8 cellular contexts compared by ENCODE assay signal in the genomic region with DNA sequence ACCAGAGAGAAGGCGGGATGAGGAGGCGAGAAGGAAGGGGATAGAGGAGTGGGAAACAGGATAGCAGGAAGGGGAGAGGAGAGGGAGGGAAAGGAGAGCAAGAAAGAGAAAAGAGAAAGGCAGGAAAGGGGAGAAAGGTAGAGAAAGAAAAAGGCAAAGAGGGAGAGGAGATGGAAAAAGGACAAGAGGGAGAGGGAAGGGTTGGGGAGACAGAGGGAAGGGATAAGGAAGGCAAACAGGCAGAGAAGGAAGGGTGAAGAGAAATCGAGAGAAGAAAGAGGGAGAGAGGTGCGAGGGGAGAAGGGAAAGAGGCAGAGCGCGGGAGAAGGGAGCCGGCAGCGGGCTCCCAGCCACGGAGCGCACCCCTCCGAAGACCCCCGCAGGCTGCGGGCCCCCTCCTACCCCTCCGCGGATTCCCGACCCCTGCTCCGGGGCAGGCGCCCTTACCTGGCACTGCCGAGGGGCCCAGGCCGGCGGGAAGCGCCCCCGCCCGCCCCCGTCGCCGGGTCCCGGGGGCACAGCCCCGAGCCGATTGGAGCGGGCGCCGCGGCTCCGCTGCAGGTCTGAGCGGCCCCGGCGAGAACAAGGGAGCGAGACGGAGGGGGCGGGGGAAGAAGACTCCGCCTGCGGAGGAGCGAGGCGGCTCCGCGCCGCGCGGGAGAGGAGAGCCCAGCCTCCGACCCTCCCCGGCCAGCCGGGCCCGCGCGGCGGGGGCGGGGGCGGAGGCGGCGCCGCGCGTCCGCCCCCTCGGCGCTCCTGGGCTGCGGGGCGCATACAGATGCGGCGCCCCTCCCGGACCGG. TPM values are rescaled to one million over a fixed set of nuclear protein-coding genes. Genes with fewer than 3 reads are reported as not detected.
DNase-seq lines count a peak whose midpoint lies in the region; ATAC-seq lines count a peak whose summit lies in the region.

A gene with protein sequence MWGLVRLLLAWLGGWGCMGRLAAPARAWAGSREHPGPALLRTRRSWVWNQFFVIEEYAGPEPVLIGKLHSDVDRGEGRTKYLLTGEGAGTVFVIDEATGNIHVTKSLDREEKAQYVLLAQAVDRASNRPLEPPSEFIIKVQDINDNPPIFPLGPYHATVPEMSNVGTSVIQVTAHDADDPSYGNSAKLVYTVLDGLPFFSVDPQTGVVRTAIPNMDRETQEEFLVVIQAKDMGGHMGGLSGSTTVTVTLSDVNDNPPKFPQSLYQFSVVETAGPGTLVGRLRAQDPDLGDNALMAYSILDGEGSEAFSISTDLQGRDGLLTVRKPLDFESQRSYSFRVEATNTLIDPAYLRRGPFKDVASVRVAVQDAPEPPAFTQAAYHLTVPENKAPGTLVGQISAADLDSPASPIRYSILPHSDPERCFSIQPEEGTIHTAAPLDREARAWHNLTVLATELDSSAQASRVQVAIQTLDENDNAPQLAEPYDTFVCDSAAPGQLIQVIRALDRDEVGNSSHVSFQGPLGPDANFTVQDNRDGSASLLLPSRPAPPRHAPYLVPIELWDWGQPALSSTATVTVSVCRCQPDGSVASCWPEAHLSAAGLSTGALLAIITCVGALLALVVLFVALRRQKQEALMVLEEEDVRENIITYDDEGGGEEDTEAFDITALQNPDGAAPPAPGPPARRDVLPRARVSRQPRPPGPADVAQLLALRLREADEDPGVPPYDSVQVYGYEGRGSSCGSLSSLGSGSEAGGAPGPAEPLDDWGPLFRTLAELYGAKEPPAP (minus strand): TSS at position 565 of the 801 bp plus-strand sequence. CDS start 1,787 bp downstream, outside the sequence.

- no peaks in the 10 kb centered on the region for H3K27me3 ChIP-seq in effector memory CD4-positive, alpha-beta T cell (replicated peaks; ENCODE audit: control insufficient read depth, insufficient read depth, low read length, poor library complexity, severe bottlenecking)

- DNase-seq in activated CD4-positive, alpha-beta T cell treated with anti-CD3 and anti-CD28 coated beads for 4 hours, result peak; percentile 63 to 72
- peak; percentile 50 to 66 (median 53) for DNase-seq in effector memory CD4-positive, alpha-beta T cell
- DNase-seq in mesenteric fat pad (ENCODE audit: low spot score), result peak; percentile 91
- DNase-seq in stimulated activated CD8-positive, alpha-beta memory T cell treated with anti-CD3 and anti-CD28 coated beads, Interleukin-4, amount 100 ng/mL, for 48 hours, result peak; percentile 78
- DNase-seq in NCI-H1436 treated with DMSO at 0.1 percent for 48 hours (lab: John Stamatoyannopoulos, UW), result no peak
- no peak for DNase-seq in midbrain (lab: John Stamatoyannopoulos, UW)

- H3K36me3 ChIP-seq in effector memory CD4-positive, alpha-beta T cell (ENCODE audit: control insufficient read depth, insufficient read depth, low read length), result peaks cover 33% of the 10 kb centered on the region

- peaks cover 11% of the 10 kb centered on the region for H3K4me1 ChIP-seq in effector memory CD4-positive, alpha-beta T cell (ENCODE audit: control insufficient read depth, insufficient read depth, low read length, poor library complexity, severe bottlenecking)

- H3K4me3 ChIP-seq in effector memory CD4-positive, alpha-beta T cell (ENCODE audit: insufficient read depth, low read depth, low read length, poor library complexity, severe bottlenecking), result peak within 1 kb of the TSS; percentile 83

- ATAC-seq in GM18867 (IDR thresholded peaks at IDR 0.05; ENCODE audit: unreplicated experiment) (peak; percentile 57), HG03354 (IDR thresholded peaks at IDR 0.05; ENCODE audit: poor library complexity, severe bottlenecking, unreplicated experiment) (peak; percentile 56)

- no peak within 1 kb of the TSS for H3K27ac ChIP-seq in effector memory CD4-positive, alpha-beta T cell (ENCODE audit: insufficient read depth, low read length, poor library complexity, severe bottlenecking)

- H3K9me3 ChIP-seq in effector memory CD4-positive, alpha-beta T cell (ENCODE audit: control insufficient read depth, low read length), result no peaks in the 10 kb centered on the region

RNA-seq across cellular contexts. Expression of the gene that starts here (rescaled TPM):
- total RNA-seq in mesenteric fat pad, result 2.4 TPM

Comparison
In these comparisons a context has a peak if more than half of its experiments do, and no peak if none do; other contexts are left out.
1. DNase-seq: peak in activated CD4-positive, alpha-beta T cell treated with anti-CD3 and anti-CD28 coated beads for 4 hours (2 of 2), effector memory CD4-positive, alpha-beta T cell (3 of 3), mesenteric fat pad (single experiment) and stimulated activated CD8-positive, alpha-beta memory T cell treated with anti-CD3 and anti-CD28 coated beads, Interleukin-4, amount 100 ng/mL, for 48 hours (single experiment); none in NCI-H1436 treated with DMSO at 0.1 percent for 48 hours (single experiment) and midbrain (single experiment).